Comparison of ENCODE assay signal across 1 cellular context in genomic region chr16:66199189-66199588, GRCh38.
TF ChIP-seq lines count a peak whose summit lies in the region.

No MANE protein-coding gene starts in this region.

TF ChIP-seq in IMR-90, 13 proteins besides CTCF, POLR2A, EP300 and RAD21 (continued from another document):
- TF ChIP-seq RCOR1 (IDR thresholded peaks at IDR 0.05; ENCODE audit: insufficient replicate concordance, low read length): no peak
- TF ChIP-seq USF2 (IDR thresholded peaks at IDR 0.05; ENCODE audit: low read depth, low read length): no peak
- TF ChIP-seq NFE2L2 (IDR thresholded peaks at IDR 0.05; ENCODE audit: low read depth, low read length): no peak
- TF ChIP-seq CEBPB (IDR thresholded peaks at IDR 0.05; ENCODE audit: low read depth, low read length): no peak
- no peak for TF ChIP-seq BHLHE40 (IDR thresholded peaks at IDR 0.05; ENCODE audit: low read depth, low read length)
